Comparison of ENCODE assay signal across 8 cellular contexts in the genomic region with DNA sequence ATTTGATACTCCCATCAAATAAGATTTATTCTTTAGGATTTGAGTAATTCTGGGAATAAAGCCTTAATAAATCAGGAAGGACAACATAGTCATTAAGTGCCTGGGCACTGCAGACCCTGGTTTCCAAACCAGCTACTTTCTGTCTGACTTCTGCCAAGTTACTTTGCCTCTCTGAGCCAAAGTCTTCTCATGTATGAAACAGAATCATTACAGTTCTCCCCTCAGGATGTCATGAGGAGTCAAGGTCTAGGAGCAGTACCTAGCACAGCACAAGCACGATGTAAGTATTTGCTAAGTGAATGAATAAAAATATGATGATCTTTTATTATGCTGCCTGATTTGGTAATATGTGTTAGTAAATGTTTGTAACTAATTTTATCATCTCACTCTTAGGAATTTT. TPM values are rescaled to one million over a fixed set of nuclear protein-coding genes. Genes with fewer than 3 reads are reported as not detected.
"Had no signal": no experiment of that assay in that cellular context is flagged by ENCODE, and none has a peak within 500 bp of the region (broad histone marks: within the 10 kb centered on the region; RNA-seq: fewer than 3 reads in every experiment).

No MANE protein-coding gene starts in this region.

- ATAC-seq: GM23338 had no signal

- H3K4me2 ChIP-seq: GM23338 had no signal

- H3K27ac Mint-ChIP-seq: GM23338, H9 had no signal

- H3K4me3 ChIP-seq: GM23338 had no signal

- H3K4me3 Mint-ChIP-seq: GM23338, H9 had no signal

- FAIRE-seq: H1, H54, HTR-8/SVneo had no signal

- H3K9me3 Mint-ChIP-seq: GM23338, H9 had no signal

- DNase-seq: H9, HCEC 1CT, IMR-90 had no signal

- H2AFZ ChIP-seq: GM23338 had no signal

- H3K4me1 Mint-ChIP-seq: GM23338 had no signal

RNA-seq across cellular contexts. Expression of a gene that starts 40.6 kb away (rescaled TPM):
- total RNA-seq: HT-29, IMR-90 had no signal
- polyA plus RNA-seq: IMR-90 had no signal
